10 cellular contexts compared by ENCODE assay signal in the genomic region with DNA sequence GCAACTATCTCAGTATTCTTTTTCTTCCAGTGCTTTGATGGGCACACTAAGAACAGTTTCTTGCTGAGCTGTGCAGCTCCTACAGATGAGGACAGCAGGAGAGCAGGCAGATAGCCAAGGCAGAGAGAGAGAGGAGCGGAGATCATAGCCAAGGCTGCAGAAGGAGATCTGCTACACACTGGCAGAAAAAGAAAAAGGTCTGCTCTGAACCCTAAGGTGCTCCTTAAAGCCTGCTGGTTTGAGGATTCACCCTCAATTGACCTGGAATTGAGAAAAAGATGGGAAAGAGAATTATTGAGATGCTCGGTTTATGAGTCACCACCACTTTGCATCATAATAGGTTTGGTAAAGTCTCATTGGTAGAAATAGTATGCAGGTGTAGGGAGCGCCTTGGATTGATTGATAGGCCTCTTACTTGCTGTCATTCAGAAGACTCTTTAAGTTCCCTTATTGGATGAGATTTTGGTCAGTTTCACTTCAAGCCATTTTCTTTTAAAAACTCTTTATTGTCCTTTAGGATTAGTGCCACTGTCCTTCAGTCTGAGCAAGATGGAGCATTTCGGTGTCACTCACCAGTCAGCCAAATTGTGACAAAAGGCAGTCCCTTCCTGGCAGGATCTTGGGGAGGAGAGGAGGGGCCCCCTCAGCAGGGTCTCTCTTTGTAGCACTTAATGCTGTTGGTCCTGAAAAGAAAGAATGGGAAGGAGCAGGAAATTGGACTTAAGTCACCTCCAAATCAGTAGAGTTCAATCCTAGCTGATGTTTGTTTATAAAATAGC.
DNase-seq lines count a peak whose midpoint lies in the region; TF ChIP-seq lines count a peak whose summit lies in the region.
"Had no signal": no experiment of that assay in that cellular context is flagged by ENCODE, and none has a peak within 500 bp of the region (broad histone marks: within the 10 kb centered on the region; RNA-seq: fewer than 3 reads in every experiment).

No MANE protein-coding gene starts in this region.

- H3K27ac Mint-ChIP-seq in nephron (peak overlapping the region in 2 of 3 experiments; percentile 21 to 45), glutamatergic neuron (ENCODE audit: unreplicated experiment) (no peak overlapping the region)
- H3K27ac Mint-ChIP-seq in activated naive CD8-positive, alpha-beta T cell treated with anti-CD3 and anti-CD28 coated beads for 36 hours: no peak overlapping the region

- H3K4me1 Mint-ChIP-seq in nephron: peaks cover 21% of the 10 kb centered on the region
- peaks cover 2% of the 10 kb centered on the region for H3K4me1 Mint-ChIP-seq in glutamatergic neuron (ENCODE audit: low read depth, unreplicated experiment)
- H3K4me1 Mint-ChIP-seq in activated naive CD8-positive, alpha-beta T cell treated with anti-CD3 and anti-CD28 coated beads for 36 hours: no peaks in the 10 kb centered on the region

- DNase-seq in DMS53 (lab: John Stamatoyannopoulos, UW) (peak; percentile 29), NCI-H226 (peak; percentile 75), fibroblast of gingiva (ENCODE audit: low read depth) (peak; percentile 67), glutamatergic neuron (no peak), NCI-H2227 treated with DMSO at 0.1 percent for 48 hours (lab: John Stamatoyannopoulos, UW) (no peak)
- DNase-seq in activated naive CD8-positive, alpha-beta T cell treated with anti-CD3 and anti-CD28 coated beads for 36 hours: no peak
- no peak for DNase-seq in activated effector memory CD4-positive, alpha-beta T cell treated with Interleukin-2 at 50 U/mL for 16 hours
- DNase-seq: activated CD4-positive, alpha-beta T cell treated with anti-CD3 and anti-CD28 coated beads for 4 hours; NCI-H526 had no signal

- TF ChIP-seq CTCF in nephron (IDR thresholded peaks at IDR 0.05; ENCODE audit: unreplicated experiment in 3 of 3) (no peak), glutamatergic neuron (IDR thresholded peaks at IDR 0.05; ENCODE audit: partially characterized antibody, unreplicated experiment) (no peak)

- no peak overlapping the region for H3K4me3 Mint-ChIP-seq in nephron
- H3K4me3 Mint-ChIP-seq in glutamatergic neuron (ENCODE audit: unreplicated experiment): no peak overlapping the region
- H3K4me3 Mint-ChIP-seq in activated naive CD8-positive, alpha-beta T cell treated with anti-CD3 and anti-CD28 coated beads for 36 hours: no peak overlapping the region

- H3K9me3 Mint-ChIP-seq in nephron (peaks cover 3% of the 10 kb centered on the region), glutamatergic neuron (ENCODE audit: unreplicated experiment) (no peaks in the 10 kb centered on the region)
- H3K9me3 Mint-ChIP-seq in activated naive CD8-positive, alpha-beta T cell treated with anti-CD3 and anti-CD28 coated beads for 36 hours: no peaks in the 10 kb centered on the region

- H3K27me3 Mint-ChIP-seq in nephron (ENCODE audit: low read depth): no peaks in the 10 kb centered on the region
- no peaks in the 10 kb centered on the region for H3K27me3 Mint-ChIP-seq in glutamatergic neuron (ENCODE audit: unreplicated experiment)
- peaks cover 2% of the 10 kb centered on the region for H3K27me3 Mint-ChIP-seq in activated naive CD8-positive, alpha-beta T cell treated with anti-CD3 and anti-CD28 coated beads for 36 hours

- H3K36me3 Mint-ChIP-seq in nephron (ENCODE audit: low read depth) (no peaks in the 10 kb centered on the region), glutamatergic neuron (ENCODE audit: unreplicated experiment) (no peaks in the 10 kb centered on the region)
- no peaks in the 10 kb centered on the region for H3K36me3 Mint-ChIP-seq in activated naive CD8-positive, alpha-beta T cell treated with anti-CD3 and anti-CD28 coated beads for 36 hours

Comparison
In these comparisons a context has a peak if more than half of its experiments do, and no peak if none do; other contexts are left out.
1. DNase-seq: peak in DMS53 (single experiment), NCI-H226 (single experiment) and fibroblast of gingiva (single experiment); none in glutamatergic neuron (single experiment), NCI-H2227 treated with DMSO at 0.1 percent for 48 hours (single experiment), activated naive CD8-positive, alpha-beta T cell treated with anti-CD3 and anti-CD28 coated beads for 36 hours (single experiment) and activated effector memory CD4-positive, alpha-beta T cell treated with Interleukin-2 at 50 U/mL for 16 hours (single experiment).
2. H3K27ac Mint-ChIP-seq: peak in nephron (2 of 3); none in glutamatergic neuron (single experiment) and activated naive CD8-positive, alpha-beta T cell treated with anti-CD3 and anti-CD28 coated beads for 36 hours (single experiment).